Comparison of ENCODE assay signal across 8 cellular contexts in the genomic region with DNA sequence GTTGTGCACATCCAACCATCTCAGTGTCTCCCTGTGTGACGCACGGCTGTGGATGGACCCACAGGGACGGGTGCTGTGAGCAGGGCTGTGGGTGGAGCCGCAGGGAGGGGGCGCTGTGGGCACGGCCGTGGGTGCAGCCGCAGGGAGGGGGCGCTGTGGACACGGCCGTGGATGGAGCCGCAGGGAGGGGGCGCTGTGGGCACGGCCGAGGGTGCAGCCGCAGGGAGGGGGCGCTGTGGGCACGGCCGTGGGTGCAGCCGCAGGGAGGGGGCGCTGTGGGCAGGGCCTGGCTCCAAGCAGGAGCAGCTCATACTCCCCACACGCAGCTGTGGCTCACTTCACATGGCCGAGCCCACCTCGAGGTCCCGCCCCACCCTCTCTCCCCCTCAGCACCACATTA. TPM values are rescaled to one million over a fixed set of nuclear protein-coding genes. Genes with fewer than 3 reads are reported as not detected.
DNase-seq lines count a peak whose midpoint lies in the region; ATAC-seq and TF ChIP-seq lines count a peak whose summit lies in the region.

No MANE protein-coding gene starts in this region.

- no peak overlapping the region for H3K27ac Mint-ChIP-seq in activated CD4-positive, alpha-beta T cell treated with anti-CD3 and anti-CD28 coated beads, Interleukin-2, amount 10 ng/mL, durations not matched to agents 24 days and 14 days

- ATAC-seq in HG02623 (IDR thresholded peaks at IDR 0.05; ENCODE audit: unreplicated experiment): peak; percentile 40

- no peaks in the 10 kb centered on the region for H3K9me2 ChIP-seq in SU-DHL-6 (replicated peaks; ENCODE audit: insufficient read depth, low read length)

- no peak overlapping the region for H3K4me3 Mint-ChIP-seq in activated CD4-positive, alpha-beta T cell treated with anti-CD3 and anti-CD28 coated beads, Interleukin-2, amount 10 ng/mL, durations not matched to agents 24 days and 14 days

- DNase-seq in activated CD4-positive, alpha-beta T cell treated with anti-CD3 and anti-CD28 coated beads, Interleukin-2, amount 10 ng/mL, durations not matched to agents 24 days and 14 days: peak; percentile 67
- DNase-seq in activated CD4-positive, alpha-beta T cell treated with anti-CD3 and anti-CD28 coated beads, Interleukin-2, amount 50 U/mL, for 4 hours: no peak
- DNase-seq in ecto neural progenitor cell (ENCODE audit: low spot score) (peak; percentile 66), medulla oblongata (ENCODE audit: extremely low spot score) (peak; percentile 83), uterus (peak in 1 of 2 donors; percentile 53), NCI-H2107 (lab: John Stamatoyannopoulos, UW) (no peak)

- intact Hi-C loops in activated CD4-positive, alpha-beta T cell treated with anti-CD3 and anti-CD28 coated beads, Interleukin-2, amount 10 ng/mL, durations not matched to agents 24 days and 14 days (cut with micrococcal nuclease): no loop called here
- intact Hi-C loops in uterus (cut with DNase I; ENCODE audit: low total_unique reads): loop anchor here (10.0 kb wide), 1 partner anchor 229 kb away; the partner anchor contains the start of genes LMF2 and NCAPH2

- H3K4me3 ChIP-seq in SU-DHL-6 (ENCODE audit: insufficient read depth, low read length, poor library complexity, severe bottlenecking) (no peak overlapping the region), uterus (no peak overlapping the region)

- no peak overlapping the region for H2AFZ ChIP-seq in SU-DHL-6 (ENCODE audit: low read depth, low read length, severe bottlenecking)

- peaks cover 0 to 6% of the 10 kb centered on the region in 2 donors for H3K4me1 ChIP-seq in uterus

- TF ChIP-seq POLR2A in uterus (IDR thresholded peaks at IDR 0.05): no peak

- H3K27me3 Mint-ChIP-seq in activated CD4-positive, alpha-beta T cell treated with anti-CD3 and anti-CD28 coated beads, Interleukin-2, amount 10 ng/mL, durations not matched to agents 24 days and 14 days: peaks cover 6% of the 10 kb centered on the region

- no peak overlapping the region for H3K9ac ChIP-seq in SU-DHL-6 (ENCODE audit: low read length)

- H4K20me1 ChIP-seq in SU-DHL-6 (ENCODE audit: low read depth, low read length): no peaks in the 10 kb centered on the region

- no peaks in the 10 kb centered on the region for H3K79me2 ChIP-seq in SU-DHL-6 (ENCODE audit: insufficient read depth, low read length)

- H3K36me3 ChIP-seq in SU-DHL-6 (ENCODE audit: low read length) (no peaks in the 10 kb centered on the region), uterus (no peaks in the 10 kb centered on the region)

- peak overlapping the region; percentile 47 for H3K27ac ChIP-seq in SU-DHL-6 (ENCODE audit: low read depth, low read length)
- H3K27ac ChIP-seq in uterus: no peak overlapping the region

- H3K27me3 ChIP-seq in SU-DHL-6 (ENCODE audit: low read length) (no peaks in the 10 kb centered on the region), uterus (no peaks in the 10 kb centered on the region)

- H3K4me2 ChIP-seq in SU-DHL-6 (ENCODE audit: low read depth, low read length, poor library complexity, severe bottlenecking): no peak overlapping the region

- no peaks in the 10 kb centered on the region for H3K9me3 ChIP-seq in SU-DHL-6 (ENCODE audit: insufficient read depth, low read length)
- no peaks in the 10 kb centered on the region for H3K9me3 ChIP-seq in uterus

- TF ChIP-seq CTCF in SU-DHL-6 (IDR thresholded peaks at IDR 0.05; ENCODE audit: insufficient read depth, low read length, poor library complexity, severe bottlenecking): peak; percentile 88
- TF ChIP-seq CTCF in uterus (IDR thresholded peaks at IDR 0.05): peak in 3 of 4 experiments; percentile 19 to 56 (median 22)

- no peaks in the 10 kb centered on the region for H3K36me3 Mint-ChIP-seq in activated CD4-positive, alpha-beta T cell treated with anti-CD3 and anti-CD28 coated beads, Interleukin-2, amount 10 ng/mL, durations not matched to agents 24 days and 14 days (ENCODE audit: low read depth)

- peaks cover 6% of the 10 kb centered on the region for H3K4me1 Mint-ChIP-seq in activated CD4-positive, alpha-beta T cell treated with anti-CD3 and anti-CD28 coated beads, Interleukin-2, amount 10 ng/mL, durations not matched to agents 24 days and 14 days

- H3F3A ChIP-seq in SU-DHL-6 (ENCODE audit: insufficient read depth): peaks cover 14% of the 10 kb centered on the region

- H3K9me3 Mint-ChIP-seq in activated CD4-positive, alpha-beta T cell treated with anti-CD3 and anti-CD28 coated beads, Interleukin-2, amount 10 ng/mL, durations not matched to agents 24 days and 14 days: no peaks in the 10 kb centered on the region

RNA-seq across cellular contexts. Expression of gene MAPK11, which starts 6.0 kb away (rescaled TPM):
- total RNA-seq in activated CD4-positive, alpha-beta T cell treated with anti-CD3 and anti-CD28 coated beads, Interleukin-2, amount 10 ng/mL, durations not matched to agents 24 days and 14 days: 27.8 and 29.0 TPM in 2 replicates
- 10 to 100 TPM in 3 of 4 donors, 1 to 10 TPM in 1; 7.9 to 39.5 (median 22.4) TPM for total RNA-seq in uterus

RNA-seq across cellular contexts. Expression of gene MAPK12, which starts 14.7 kb away (rescaled TPM):
- 20.1 and 21.5 TPM in 2 replicates for total RNA-seq in activated CD4-positive, alpha-beta T cell treated with anti-CD3 and anti-CD28 coated beads, Interleukin-2, amount 10 ng/mL, durations not matched to agents 24 days and 14 days
- 10 to 100 TPM; 10.3 to 41.4 (median 28.3) TPM for total RNA-seq in uterus

RNA-seq across cellular contexts. Expression of gene HDAC10, which starts 25.1 kb away (rescaled TPM):
- 62.2 and 64.6 TPM in 2 replicates for total RNA-seq in activated CD4-positive, alpha-beta T cell treated with anti-CD3 and anti-CD28 coated beads, Interleukin-2, amount 10 ng/mL, durations not matched to agents 24 days and 14 days
- 10 to 100 TPM in 3 of 4 donors, 1 to 10 TPM in 1; 1.2 to 40.5 (median 20.6) TPM for total RNA-seq in uterus

RNA-seq across cellular contexts. Expression of gene PLXNB2, which starts 31.3 kb away (rescaled TPM):
- total RNA-seq in activated CD4-positive, alpha-beta T cell treated with anti-CD3 and anti-CD28 coated beads, Interleukin-2, amount 10 ng/mL, durations not matched to agents 24 days and 14 days: 9.0 and 9.5 TPM in 2 replicates
- 100 to 1,000 TPM in 2 of 4 donors, 10 to 100 TPM in 2; 44.7 to 208 (median 126) TPM for total RNA-seq in uterus

RNA-seq across cellular contexts. Expression of gene TUBGCP6, which starts 31.3 kb away (rescaled TPM):
- 51.1 and 51.7 TPM in 2 replicates for total RNA-seq in activated CD4-positive, alpha-beta T cell treated with anti-CD3 and anti-CD28 coated beads, Interleukin-2, amount 10 ng/mL, durations not matched to agents 24 days and 14 days
- total RNA-seq in uterus: 10 to 100 TPM; 19.1 to 52.2 (median 40.7) TPM

Comparison
In these comparisons a context has a peak if more than half of its experiments do, and no peak if none do; other contexts are left out.
1. DNase-seq: peak in activated CD4-positive, alpha-beta T cell treated with anti-CD3 and anti-CD28 coated beads, Interleukin-2, amount 10 ng/mL, durations not matched to agents 24 days and 14 days (single experiment), ecto neural progenitor cell (single experiment) and medulla oblongata (single experiment); none in activated CD4-positive, alpha-beta T cell treated with anti-CD3 and anti-CD28 coated beads, Interleukin-2, amount 50 U/mL, for 4 hours (0 of 2) and NCI-H2107 (single experiment).